In the genomic region with DNA sequence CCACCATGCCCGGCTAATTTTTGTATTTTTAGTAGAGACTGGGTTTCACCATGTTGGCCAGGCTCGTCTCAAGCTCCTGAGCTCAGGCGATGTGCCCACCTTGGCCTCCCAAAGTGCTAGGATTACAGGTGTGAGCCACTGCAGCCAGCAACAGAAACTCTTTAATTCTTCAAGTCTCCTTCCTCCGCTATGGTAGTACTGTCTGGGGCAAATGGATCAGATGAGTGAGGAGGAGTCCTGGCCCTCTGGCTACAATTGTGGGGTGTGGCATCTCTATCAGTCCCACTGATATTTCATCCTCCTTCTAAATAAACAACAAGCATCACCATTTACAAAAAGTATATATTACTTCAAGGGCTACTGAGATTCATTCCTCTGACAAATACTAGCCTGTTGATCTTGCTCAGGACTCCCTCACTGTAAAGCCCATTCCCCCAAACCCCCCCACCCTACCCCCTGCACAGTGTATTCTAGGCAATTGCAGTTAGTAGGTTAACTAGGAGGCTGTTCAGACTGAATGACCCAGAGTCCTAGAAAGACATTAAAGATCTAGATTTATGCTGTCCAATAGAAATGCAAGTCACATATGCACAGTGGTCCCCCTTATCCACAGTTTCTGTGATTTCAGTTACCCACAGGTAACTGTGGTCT, we compare ENCODE assay signal across 21 cellular contexts.
DNase-seq lines count a peak whose midpoint lies in the region; ATAC-seq, FAIRE-seq and TF ChIP-seq lines count a peak whose summit lies in the region.
"Had no signal": no experiment of that assay in that cellular context is flagged by ENCODE, and none has a peak within 500 bp of the region (broad histone marks: within the 10 kb centered on the region; RNA-seq: fewer than 3 reads in every experiment).

No MANE protein-coding gene starts in this region.

- no peak for ATAC-seq in GM21515 (IDR thresholded peaks at IDR 0.05; ENCODE audit: unreplicated experiment)
- ATAC-seq: K562 had no signal

- no peaks in the 10 kb centered on the region for H3K9me3 Mint-ChIP-seq in HFFc6
- no peaks in the 10 kb centered on the region for H3K9me3 Mint-ChIP-seq in astrocyte (ENCODE audit: unreplicated experiment)

- H3K4me2 ChIP-seq in BLaER1 (peak overlapping the region; percentile 77), astrocyte (ENCODE audit: low read length) (peak overlapping the region; percentile 9), smooth muscle cell (peak overlapping the region; percentile 31)

- WGBS in smooth muscle cell (ENCODE audit: low lambda C conversion rate): 99% methylated on average over 4 of the region's 4 CpGs

- H3K4me3 ChIP-seq in BLaER1: no peak overlapping the region
- no peak overlapping the region for H3K4me3 ChIP-seq in astrocyte (ENCODE audit: insufficient read depth, low read depth, low read length)
- H3K4me3 ChIP-seq in smooth muscle cell: no peak overlapping the region
- H3K4me3 ChIP-seq: HAP-1, K562 had no signal

- H3K36me3 ChIP-seq in BLaER1 (no peaks in the 10 kb centered on the region; the same call in 1 of the 2 replicates), astrocyte (ENCODE audit: insufficient read depth, low read length) (no peaks in the 10 kb centered on the region), smooth muscle cell (ENCODE audit: low read depth) (no peaks in the 10 kb centered on the region)
- H3K36me3 ChIP-seq: HAP-1 had no signal

- H3K4me1 Mint-ChIP-seq in HFFc6 (ENCODE audit: low read depth): peaks cover 45% of the 10 kb centered on the region
- peaks cover 9% of the 10 kb centered on the region for H3K4me1 Mint-ChIP-seq in astrocyte (ENCODE audit: low read depth, unreplicated experiment)

- H3K4me3 Mint-ChIP-seq in HFFc6: no peak overlapping the region
- H3K4me3 Mint-ChIP-seq in astrocyte (ENCODE audit: unreplicated experiment): no peak overlapping the region
- H3K4me3 Mint-ChIP-seq: CD4-positive, alpha-beta memory T cell had no signal

- H2AFZ ChIP-seq in astrocyte (ENCODE audit: low read depth, low read length): no peak overlapping the region
- no peak overlapping the region for H2AFZ ChIP-seq in smooth muscle cell (ENCODE audit: low read depth)

- no peak for DNase-seq in HFFc6
- no peak for DNase-seq in astrocyte (ENCODE audit: low read depth)
- DNase-seq in smooth muscle cell (lab: John Stamatoyannopoulos, UW; ENCODE audit: unreplicated experiment): no peak
- no peak for DNase-seq in NCI-H2081 treated with DMSO at 0.1 percent for 48 hours (lab: John Stamatoyannopoulos, UW)
- DNase-seq in iPS-NIHi11 (ENCODE audit: low spot score): no peak
- DNase-seq: 8988T; ACHN; CD4-positive, alpha-beta memory T cell; DMS153; DND-41; GF-D8; Karpas-422 had no signal

- H3K27me3 ChIP-seq in BLaER1: no peaks in the 10 kb centered on the region
- no peaks in the 10 kb centered on the region for H3K27me3 ChIP-seq in astrocyte (ENCODE audit: insufficient read depth, low read length)
- no peaks in the 10 kb centered on the region for H3K27me3 ChIP-seq in smooth muscle cell (ENCODE audit: low read depth)

- H3F3A ChIP-seq in smooth muscle cell (ENCODE audit: low read depth): no peaks in the 10 kb centered on the region

- H3K9ac ChIP-seq in BLaER1 (peak overlapping the region; percentile 49; the same call in 1 of the 2 replicates), astrocyte (ENCODE audit: low read length) (no peak overlapping the region), smooth muscle cell (ENCODE audit: low read depth) (no peak overlapping the region)

- H3K27ac ChIP-seq in BLaER1: peak overlapping the region; percentile 88
- H3K27ac ChIP-seq in astrocyte (ENCODE audit: low read depth, low read length): no peak overlapping the region
- H3K27ac ChIP-seq in smooth muscle cell (ENCODE audit: low read depth): no peak overlapping the region
- H3K27ac ChIP-seq: C4-2B, HL-60 had no signal

- no peaks in the 10 kb centered on the region for H3K36me3 Mint-ChIP-seq in HFFc6 (ENCODE audit: low read depth)
- H3K36me3 Mint-ChIP-seq in astrocyte (ENCODE audit: low read depth, unreplicated experiment): no peaks in the 10 kb centered on the region
- H3K36me3 Mint-ChIP-seq: CD4-positive, alpha-beta memory T cell had no signal

- no peak for FAIRE-seq in astrocyte (lab: Jason Lieb, UNC)
- FAIRE-seq: D721Med, GM18507, H1, K562 had no signal

- peak overlapping the region; percentile 39; the same call in 1 of the 2 replicates for H3K27ac Mint-ChIP-seq in HFFc6
- H3K27ac Mint-ChIP-seq in astrocyte (ENCODE audit: unreplicated experiment): no peak overlapping the region
- H3K27ac Mint-ChIP-seq: CD4-positive, alpha-beta memory T cell had no signal

- H3K4me1 ChIP-seq in BLaER1: peaks cover 99% of the 10 kb centered on the region
- no peaks in the 10 kb centered on the region for H3K4me1 ChIP-seq in astrocyte (ENCODE audit: insufficient read depth, low read length)
- H3K4me1 ChIP-seq in smooth muscle cell (ENCODE audit: low read depth): peaks cover 18% of the 10 kb centered on the region

- TF ChIP-seq CTCF in HFFc6 (IDR thresholded peaks at IDR 0.05): no peak
- TF ChIP-seq CTCF in astrocyte (IDR thresholded peaks at IDR 0.05; ENCODE audit: insufficient read depth, low read depth, low read length): no peak
- TF ChIP-seq CTCF in smooth muscle cell (IDR thresholded peaks at IDR 0.05; ENCODE audit: borderline replicate concordance, insufficient read depth, poor library complexity, severe bottlenecking): no peak

- H3K27me3 Mint-ChIP-seq in HFFc6 (ENCODE audit: insufficient read depth) (peaks cover 1% of the 10 kb centered on the region; the same call in 1 of the 2 replicates), astrocyte (ENCODE audit: low read depth, unreplicated experiment) (peaks cover 9% of the 10 kb centered on the region)

- H4K20me1 ChIP-seq in BLaER1 (no peaks in the 10 kb centered on the region), astrocyte (ENCODE audit: insufficient read depth, low read length) (no peaks in the 10 kb centered on the region), smooth muscle cell (ENCODE audit: low read depth) (no peaks in the 10 kb centered on the region)

- no peaks in the 10 kb centered on the region for H3K9me3 ChIP-seq in BLaER1
- no peaks in the 10 kb centered on the region for H3K9me3 ChIP-seq in astrocyte (ENCODE audit: insufficient read depth, low read depth, low read length)
- no peaks in the 10 kb centered on the region for H3K9me3 ChIP-seq in smooth muscle cell (replicated peaks; ENCODE audit: low read depth)
- H3K9me3 ChIP-seq: HAP-1 had no signal

- H3K79me2 ChIP-seq in astrocyte (ENCODE audit: insufficient read depth, low read length) (no peaks in the 10 kb centered on the region), smooth muscle cell (ENCODE audit: low read depth) (no peaks in the 10 kb centered on the region)

Comparison
In these comparisons a context has a peak if more than half of its experiments do, and no peak if none do; other contexts are left out.
1. H3K4me2 ChIP-seq: peak in every context shown above with its lines; median percentile 77 in BLaER1; 31 in smooth muscle cell; 9 in astrocyte.